In genomic region chr7:77691892-77692491, GRCh38 we compare ENCODE assay signal across 1 cellular context.
TF ChIP-seq lines count a peak whose summit lies in the region.

No MANE protein-coding gene starts in this region.

TF ChIP-seq in WTC11, 78 proteins besides CTCF, POLR2A, EP300 and RAD21 (continued from another document):
- TF ChIP-seq ARID4B (CRISPR knock-in tag; IDR thresholded peaks at IDR 0.05; ENCODE audit: borderline replicate concordance) (no peak), E2F4 (CRISPR knock-in tag; IDR thresholded peaks at IDR 0.05; ENCODE audit: borderline replicate concordance, low read depth) (no peak), ZBTB21 (CRISPR knock-in tag; IDR thresholded peaks at IDR 0.05; ENCODE audit: borderline replicate concordance) (no peak), CBFB (CRISPR knock-in tag; IDR thresholded peaks at IDR 0.05; ENCODE audit: low read depth) (no peak), TP53 (CRISPR knock-in tag; IDR thresholded peaks at IDR 0.05) (no peak), ZNF263 (CRISPR knock-in tag; IDR thresholded peaks at IDR 0.05; ENCODE audit: low read depth) (no peak), ZNF423 (CRISPR knock-in tag; IDR thresholded peaks at IDR 0.05) (no peak), ZNF317 (CRISPR knock-in tag; IDR thresholded peaks at IDR 0.05; ENCODE audit: borderline replicate concordance, low read depth) (no peak), PRRX2 (CRISPR knock-in tag; IDR thresholded peaks at IDR 0.05) (no peak), JUN (CRISPR knock-in tag; IDR thresholded peaks at IDR 0.05) (no peak), ZNF416 (CRISPR knock-in tag; IDR thresholded peaks at IDR 0.05) (no peak), ZNF232 (CRISPR knock-in tag; IDR thresholded peaks at IDR 0.05) (no peak), JAZF1 (CRISPR knock-in tag; IDR thresholded peaks at IDR 0.05) (no peak), ELF4 (CRISPR knock-in tag; IDR thresholded peaks at IDR 0.05; ENCODE audit: low read depth) (no peak), TCF7 (CRISPR knock-in tag; IDR thresholded peaks at IDR 0.05; ENCODE audit: low read depth) (no peak), ZNF532 (CRISPR knock-in tag; IDR thresholded peaks at IDR 0.05; ENCODE audit: borderline replicate concordance) (no peak)
- TF ChIP-seq, protein P1, sequence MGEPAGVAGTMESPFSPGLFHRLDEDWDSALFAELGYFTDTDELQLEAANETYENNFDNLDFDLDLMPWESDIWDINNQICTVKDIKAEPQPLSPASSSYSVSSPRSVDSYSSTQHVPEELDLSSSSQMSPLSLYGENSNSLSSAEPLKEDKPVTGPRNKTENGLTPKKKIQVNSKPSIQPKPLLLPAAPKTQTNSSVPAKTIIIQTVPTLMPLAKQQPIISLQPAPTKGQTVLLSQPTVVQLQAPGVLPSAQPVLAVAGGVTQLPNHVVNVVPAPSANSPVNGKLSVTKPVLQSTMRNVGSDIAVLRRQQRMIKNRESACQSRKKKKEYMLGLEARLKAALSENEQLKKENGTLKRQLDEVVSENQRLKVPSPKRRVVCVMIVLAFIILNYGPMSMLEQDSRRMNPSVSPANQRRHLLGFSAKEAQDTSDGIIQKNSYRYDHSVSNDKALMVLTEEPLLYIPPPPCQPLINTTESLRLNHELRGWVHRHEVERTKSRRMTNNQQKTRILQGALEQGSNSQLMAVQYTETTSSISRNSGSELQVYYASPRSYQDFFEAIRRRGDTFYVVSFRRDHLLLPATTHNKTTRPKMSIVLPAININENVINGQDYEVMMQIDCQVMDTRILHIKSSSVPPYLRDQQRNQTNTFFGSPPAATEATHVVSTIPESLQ (CRISPR knock-in tag; IDR thresholded peaks at IDR 0.05): no peak
